ENCODE assay signal across 1 cellular context in genomic region chr11:48307760-48308386, GRCh38.
TF ChIP-seq lines count a peak whose summit lies in the region.

No MANE protein-coding gene starts in this region.

TF ChIP-seq in H1, 55 proteins besides CTCF, POLR2A, EP300 and RAD21:
- TF ChIP-seq CBX8 (IDR thresholded peaks at IDR 0.05; ENCODE audit: borderline replicate concordance, low read depth, low read length): no peak
- no peak for TF ChIP-seq ATF3 (IDR thresholded peaks at IDR 0.05; ENCODE audit: insufficient read depth, low read depth, low read length)
- TF ChIP-seq JUND (IDR thresholded peaks at IDR 0.05; ENCODE audit: low read length): no peak
- TF ChIP-seq MAFK (IDR thresholded peaks at IDR 0.05; ENCODE audit: low read depth, low read length): no peak
- TF ChIP-seq E2F6 (IDR thresholded peaks at IDR 0.05): no peak
- no peak for TF ChIP-seq MAX (IDR thresholded peaks at IDR 0.05)
- TF ChIP-seq CTBP2 (IDR thresholded peaks at IDR 0.05; ENCODE audit: borderline replicate concordance, insufficient read depth, insufficient read length, low read length): no peak
